ENCODE assay signal across 20 cellular contexts in genomic region chr1:227432981-227433380, GRCh38.
A peak's percentile ranks its signal among the peaks of the same experiment; 100 is the strongest.
DNase-seq lines count a peak whose midpoint lies in the region; ATAC-seq, FAIRE-seq and TF ChIP-seq lines count a peak whose summit lies in the region.
"Had no signal": no experiment of that assay in that cellular context is flagged by ENCODE, and none has a peak within 500 bp of the region (broad histone marks: within the 10 kb centered on the region; RNA-seq: fewer than 3 reads in every experiment).

No MANE protein-coding gene starts in this region.

- H3K4me2 ChIP-seq in A549 = no peak overlapping the region

- H3K9me3 ChIP-seq in A549 = no peaks in the 10 kb centered on the region
- H3K9me3 ChIP-seq: BE2C, HAP-1 had no signal

- no TSS peak for BruUV-seq in Calu3 (replicated peaks; lab: Mats Ljungman, UMichigan)

- no peak for FAIRE-seq in A549 (lab: Jason Lieb, UNC)
- FAIRE-seq: D721Med, G401.6, GM12891 had no signal

- no peak for TF ChIP-seq POLR2A in A549 (IDR thresholded peaks at IDR 0.05; ENCODE audit: low read length)

- H3K4me3 ChIP-seq in A549 = no peak overlapping the region
- H3K4me3 ChIP-seq: GM23248, HAP-1 had no signal

- intact Hi-C loops in activated naive CD4-positive, alpha-beta T cell treated with anti-CD3 and anti-CD28 coated beads for 36 hours (cut with micrococcal nuclease) = no loop called here
- intact Hi-C loops in Calu3 (cut with micrococcal nuclease; ENCODE audit: unreplicated experiment) = loop anchor here (10.0 kb wide), 1 partner anchor 428 kb away; no protein-coding TSS in a partner anchor

- H3K27ac Mint-ChIP-seq in chondrocyte (ENCODE audit: unreplicated experiment) = peak overlapping the region; percentile 94
- H3K27ac Mint-ChIP-seq in osteocyte (ENCODE audit: unreplicated experiment) = peak overlapping the region; percentile 94
- no peak overlapping the region for H3K27ac Mint-ChIP-seq in stimulated activated effector memory CD8-positive, alpha-beta T cell treated with anti-CD3 and anti-CD28 coated beads, Interleukin-12 subunit alpha, Interleukin-12 subunit beta, amount 100 ng/mL, for 72 hours
- H3K27ac Mint-ChIP-seq in activated naive CD4-positive, alpha-beta T cell treated with anti-CD3 and anti-CD28 coated beads for 36 hours = no peak overlapping the region
- H3K27ac Mint-ChIP-seq in Calu3 (ENCODE audit: unreplicated experiment) = no peak overlapping the region

- WGBS in A549 (ENCODE audit: missing lambda C conversion rate) = 85% methylated on average over 3 of the region's 3 CpGs

- no peaks in the 10 kb centered on the region for H3K36me3 Mint-ChIP-seq in chondrocyte (ENCODE audit: low read depth)
- H3K36me3 Mint-ChIP-seq in osteocyte (ENCODE audit: unreplicated experiment) = no peaks in the 10 kb centered on the region
- H3K36me3 Mint-ChIP-seq in stimulated activated effector memory CD8-positive, alpha-beta T cell treated with anti-CD3 and anti-CD28 coated beads, Interleukin-12 subunit alpha, Interleukin-12 subunit beta, amount 100 ng/mL, for 72 hours = no peaks in the 10 kb centered on the region
- no peaks in the 10 kb centered on the region for H3K36me3 Mint-ChIP-seq in activated naive CD4-positive, alpha-beta T cell treated with anti-CD3 and anti-CD28 coated beads for 36 hours (ENCODE audit: low read depth)
- H3K36me3 Mint-ChIP-seq in Calu3 (ENCODE audit: insufficient read depth, unreplicated experiment) = peaks cover 5% of the 10 kb centered on the region
- H3K36me3 Mint-ChIP-seq: CD4-positive, CD25-positive, alpha-beta regulatory T cell; CD8-positive, alpha-beta memory T cell had no signal

- no peak for TF ChIP-seq RAD21 in A549 (conservative IDR thresholded peaks at IDR 0.05 in 1 of 2, IDR thresholded peaks at IDR 0.05 in 1 of 2)

- H3K27ac ChIP-seq in A549 (peak overlapping the region; percentile 77 to 90; a peak in 5 of 6 replicates), layer of hippocampus (ENCODE audit: low read depth, low read length) (peak overlapping the region; percentile 88)
- H3K27ac ChIP-seq: 22Rv1, GM23248, HL-60 had no signal

- POLR2A ChIA-PET in A549 (lab: Yijun Ruan, JAX) = no interaction called here

- no peak overlapping the region for H3K4me3 Mint-ChIP-seq in chondrocyte (ENCODE audit: unreplicated experiment)
- no peak overlapping the region for H3K4me3 Mint-ChIP-seq in osteocyte (ENCODE audit: unreplicated experiment)
- H3K4me3 Mint-ChIP-seq in stimulated activated effector memory CD8-positive, alpha-beta T cell treated with anti-CD3 and anti-CD28 coated beads, Interleukin-12 subunit alpha, Interleukin-12 subunit beta, amount 100 ng/mL, for 72 hours = no peak overlapping the region
- no peak overlapping the region for H3K4me3 Mint-ChIP-seq in activated naive CD4-positive, alpha-beta T cell treated with anti-CD3 and anti-CD28 coated beads for 36 hours
- H3K4me3 Mint-ChIP-seq in Calu3 (ENCODE audit: low read depth, unreplicated experiment) = no peak overlapping the region
- H3K4me3 Mint-ChIP-seq: CD4-positive, CD25-positive, alpha-beta regulatory T cell; CD8-positive, alpha-beta memory T cell had no signal

- no peak for TF ChIP-seq EP300 in A549 (IDR thresholded peaks at IDR 0.05)

- H3K4me1 Mint-ChIP-seq in chondrocyte (ENCODE audit: low read depth) (peaks cover 57% of the 10 kb centered on the region), osteocyte (ENCODE audit: unreplicated experiment) (peaks cover 64% of the 10 kb centered on the region), Calu3 (ENCODE audit: low read depth, unreplicated experiment) (peaks cover 57% of the 10 kb centered on the region)
- H3K4me1 Mint-ChIP-seq in stimulated activated effector memory CD8-positive, alpha-beta T cell treated with anti-CD3 and anti-CD28 coated beads, Interleukin-12 subunit alpha, Interleukin-12 subunit beta, amount 100 ng/mL, for 72 hours = peaks cover 5% of the 10 kb centered on the region
- H3K4me1 Mint-ChIP-seq in activated naive CD4-positive, alpha-beta T cell treated with anti-CD3 and anti-CD28 coated beads for 36 hours (ENCODE audit: low read depth) = peaks cover 4% of the 10 kb centered on the region
- H3K4me1 Mint-ChIP-seq: CD8-positive, alpha-beta memory T cell had no signal

- no peak for TF ChIP-seq CTCF in A549 (IDR thresholded peaks at IDR 0.05)
- TF ChIP-seq CTCF in chondrocyte (IDR thresholded peaks at IDR 0.05) = no peak
- no peak for TF ChIP-seq CTCF in osteocyte (IDR thresholded peaks at IDR 0.05)
- no peak for TF ChIP-seq CTCF in Calu3 (IDR thresholded peaks at IDR 0.05; ENCODE audit: unreplicated experiment)

- ATAC-seq in A549 (no peak), HG02798 (IDR thresholded peaks at IDR 0.05; ENCODE audit: poor library complexity, unreplicated experiment) (no peak)
- ATAC-seq in stimulated activated effector memory CD8-positive, alpha-beta T cell treated with anti-CD3 and anti-CD28 coated beads, Interleukin-12 subunit alpha, Interleukin-12 subunit beta, amount 100 ng/mL, for 72 hours = no peak

- no peaks in the 10 kb centered on the region for H3K27me3 Mint-ChIP-seq in chondrocyte (ENCODE audit: low read depth)
- H3K27me3 Mint-ChIP-seq in osteocyte (ENCODE audit: unreplicated experiment) = no peaks in the 10 kb centered on the region
- H3K27me3 Mint-ChIP-seq in activated naive CD4-positive, alpha-beta T cell treated with anti-CD3 and anti-CD28 coated beads for 36 hours (ENCODE audit: low read depth) = peaks cover 13% of the 10 kb centered on the region
- no peaks in the 10 kb centered on the region for H3K27me3 Mint-ChIP-seq in Calu3 (ENCODE audit: unreplicated experiment)

- H3K27me3 ChIP-seq in layer of hippocampus (ENCODE audit: control insufficient read depth, insufficient read depth, low read length) = no peaks in the 10 kb centered on the region
- H3K27me3 ChIP-seq: BE2C had no signal

- DNase-seq in A549 (ENCODE audit: low read depth in 1 of 2, low spot score in 1 of 2) (no peak), chondrocyte (ENCODE audit: low spot score) (no peak), osteocyte (ENCODE audit: extremely low spot score, unreplicated experiment) (no peak), Calu3 (no peak)
- DNase-seq in stimulated activated effector memory CD8-positive, alpha-beta T cell treated with anti-CD3 and anti-CD28 coated beads, Interleukin-12 subunit alpha, Interleukin-12 subunit beta, amount 100 ng/mL, for 72 hours (ENCODE audit: low spot score in 2 of 2) = no peak
- no peak for DNase-seq in activated naive CD4-positive, alpha-beta T cell treated with anti-CD3 and anti-CD28 coated beads for 36 hours
- DNase-seq: BE2C; C1 segment of cervical spinal cord; CD4-positive, CD25-positive, alpha-beta regulatory T cell; CD8-positive, alpha-beta memory T cell; COR-L47; GM23248 had no signal

- H3K9me3 Mint-ChIP-seq in chondrocyte (ENCODE audit: low read depth) (no peaks in the 10 kb centered on the region), osteocyte (ENCODE audit: unreplicated experiment) (no peaks in the 10 kb centered on the region), Calu3 (ENCODE audit: low read depth, unreplicated experiment) (no peaks in the 10 kb centered on the region)
- H3K9me3 Mint-ChIP-seq in stimulated activated effector memory CD8-positive, alpha-beta T cell treated with anti-CD3 and anti-CD28 coated beads, Interleukin-12 subunit alpha, Interleukin-12 subunit beta, amount 100 ng/mL, for 72 hours = no peaks in the 10 kb centered on the region
- H3K9me3 Mint-ChIP-seq in activated naive CD4-positive, alpha-beta T cell treated with anti-CD3 and anti-CD28 coated beads for 36 hours = no peaks in the 10 kb centered on the region

- CTCF ChIA-PET in A549 (lab: Yijun Ruan, JAX) = interaction anchor here (0.6 to 1.9 kb wide), 2 partner anchors 14 to 125 kb away, joined by 3 to 6 read pairs; no protein-coding TSS in a partner anchor
- CTCF ChIA-PET in activated naive CD4-positive, alpha-beta T cell treated with anti-CD3 and anti-CD28 coated beads for 36 hours (lab: Charles Lee) = interaction anchor here (0.8 kb wide), 1 partner anchor 571 kb away, joined by 3 read pairs; no protein-coding TSS in a partner anchor
- CTCF ChIA-PET in Calu3 (lab: Charles Lee) = interaction anchor here (0.5 to 0.8 kb wide), 2 partner anchors 10 to 90 kb away, joined by 3 read pairs; no protein-coding TSS in a partner anchor

- peaks cover 51% of the 10 kb centered on the region for H3K4me1 ChIP-seq in A549

TF ChIP-seq in A549, 52 proteins besides CTCF, POLR2A, EP300 and RAD21:
- no peak for TF ChIP-seq NFE2L2 (conservative IDR thresholded peaks at IDR 0.05; ENCODE audit: low read length)
- TF ChIP-seq ELK1 (IDR thresholded peaks at IDR 0.05; ENCODE audit: low read depth, low read length) = no peak
- no peak for TF ChIP-seq CEBPB (IDR thresholded peaks at IDR 0.05)
- TF ChIP-seq ZNF302 (CRISPR knock-in tag; IDR thresholded peaks at IDR 0.05) = no peak
- no peak for TF ChIP-seq TP53 (CRISPR knock-in tag; IDR thresholded peaks at IDR 0.05)
TF ChIP-seq in A549: peak in this region for 0.

Comparison
In these comparisons a context has a peak if more than half of its experiments do, and no peak if none do; other contexts are left out.
1. H3K27ac Mint-ChIP-seq: peak in chondrocyte (single experiment) and osteocyte (single experiment); none in stimulated activated effector memory CD8-positive, alpha-beta T cell treated with anti-CD3 and anti-CD28 coated beads, Interleukin-12 subunit alpha, Interleukin-12 subunit beta, amount 100 ng/mL, for 72 hours (single experiment), activated naive CD4-positive, alpha-beta T cell treated with anti-CD3 and anti-CD28 coated beads for 36 hours (single experiment) and Calu3 (single experiment).